In genomic region chr3:33579843-33580242, GRCh38 we compare ENCODE assay signal across 18 cellular contexts.
DNase-seq lines count a peak whose midpoint lies in the region; ATAC-seq and TF ChIP-seq lines count a peak whose summit lies in the region.
"Had no signal": no experiment of that assay in that cellular context is flagged by ENCODE, and none has a peak within 500 bp of the region (broad histone marks: within the 10 kb centered on the region; RNA-seq: fewer than 3 reads in every experiment).

No MANE protein-coding gene starts in this region.

- intact Hi-C loops in Right ventricle myocardium superior (cut with DNase I) (no loop called here), left cardiac atrium (cut with DNase I) (no loop called here), colonic mucosa (cut with DNase I) (no loop called here), mucosa of descending colon (cut with DNase I, micrococcal nuclease) (no loop called here)

- peaks cover 31% of the 10 kb centered on the region for H3K4me1 Mint-ChIP-seq in HFFc6 (ENCODE audit: low read depth)

- DNase-seq in Right ventricle myocardium superior (no peak), left cardiac atrium (no peak), HFFc6 (no peak), colonic mucosa (no peak), mucosa of descending colon (no peak), SIG-M5 (lab: John Stamatoyannopoulos, UW) (no peak)
- DNase-seq: AML-193, GF-D8, NCI-H1048, NCI-H1436 treated with DMSO at 0.1 percent for 48 hours, NCI-H2029 treated with DMSO at 0.1 percent for 48 hours, NCI-H748 treated with DMSO at 0.1 percent for 48 hours, SK-N-SH had no signal

- ATAC-seq in Right ventricle myocardium superior (ENCODE audit: poor library complexity) (peak; percentile 71), left cardiac atrium (no peak), mucosa of descending colon (peak; percentile 17), GM21447 (IDR thresholded peaks at IDR 0.05; ENCODE audit: unreplicated experiment) (no peak), GM21786 (IDR thresholded peaks at IDR 0.05; ENCODE audit: unreplicated experiment) (no peak)

- H3K27me3 ChIP-seq in colonic mucosa = no peaks in the 10 kb centered on the region

- H3K4me1 ChIP-seq in colonic mucosa (no peaks in the 10 kb centered on the region), mucosa of descending colon (ENCODE audit: low read depth) (no peaks in the 10 kb centered on the region)

- H3K36me3 ChIP-seq in colonic mucosa (no peaks in the 10 kb centered on the region), mucosa of descending colon (ENCODE audit: low read depth) (no peaks in the 10 kb centered on the region)
- H3K36me3 ChIP-seq: HAP-1 had no signal

- H3K4me3 Mint-ChIP-seq in HFFc6 = no peak overlapping the region; the same call in 1 of the 2 replicates
- H3K4me3 Mint-ChIP-seq: CD14-positive monocyte had no signal

- TF ChIP-seq CTCF in HFFc6 (IDR thresholded peaks at IDR 0.05) = no peak
- no peak for TF ChIP-seq CTCF in colonic mucosa (IDR thresholded peaks at IDR 0.05)
- TF ChIP-seq CTCF in mucosa of descending colon (IDR thresholded peaks at IDR 0.05) = no peak

- no peaks in the 10 kb centered on the region for H3K9me3 Mint-ChIP-seq in HFFc6
- H3K9me3 Mint-ChIP-seq: CD14-positive monocyte had no signal

- H3K27ac Mint-ChIP-seq in HFFc6 = peak overlapping the region; percentile 81

- no peaks in the 10 kb centered on the region for H3K9me3 ChIP-seq in colonic mucosa
- H3K9me3 ChIP-seq in mucosa of descending colon = no peaks in the 10 kb centered on the region
- H3K9me3 ChIP-seq: HAP-1, SK-N-SH had no signal

- H3K27me3 Mint-ChIP-seq in HFFc6 (ENCODE audit: insufficient read depth) = peaks cover 2% of the 10 kb centered on the region; the same call in 1 of the 2 replicates

- H3K27ac ChIP-seq in colonic mucosa = peak overlapping the region; percentile 30
- H3K27ac ChIP-seq: KMS-11 had no signal

- H3K36me3 Mint-ChIP-seq in HFFc6 (ENCODE audit: low read depth) = peaks cover 10% of the 10 kb centered on the region

- no peak overlapping the region for H3K4me3 ChIP-seq in colonic mucosa
- H3K4me3 ChIP-seq in mucosa of descending colon = no peak overlapping the region
- H3K4me3 ChIP-seq: HAP-1 had no signal

- H3K9ac ChIP-seq in colonic mucosa (ENCODE audit: low read depth in 2 of 2, low read length in 2 of 2) = no peak overlapping the region
- H3K9ac ChIP-seq: KMS-11, SK-N-SH had no signal

Comparison
In these comparisons a context has a peak if more than half of its experiments do, and no peak if none do; other contexts are left out.
1. ATAC-seq: peak in Right ventricle myocardium superior (single experiment) and mucosa of descending colon (single experiment); none in left cardiac atrium (0 of 2), GM21447 (single experiment) and GM21786 (single experiment).